ENCODE assay signal across 8 cellular contexts in the genomic region with DNA sequence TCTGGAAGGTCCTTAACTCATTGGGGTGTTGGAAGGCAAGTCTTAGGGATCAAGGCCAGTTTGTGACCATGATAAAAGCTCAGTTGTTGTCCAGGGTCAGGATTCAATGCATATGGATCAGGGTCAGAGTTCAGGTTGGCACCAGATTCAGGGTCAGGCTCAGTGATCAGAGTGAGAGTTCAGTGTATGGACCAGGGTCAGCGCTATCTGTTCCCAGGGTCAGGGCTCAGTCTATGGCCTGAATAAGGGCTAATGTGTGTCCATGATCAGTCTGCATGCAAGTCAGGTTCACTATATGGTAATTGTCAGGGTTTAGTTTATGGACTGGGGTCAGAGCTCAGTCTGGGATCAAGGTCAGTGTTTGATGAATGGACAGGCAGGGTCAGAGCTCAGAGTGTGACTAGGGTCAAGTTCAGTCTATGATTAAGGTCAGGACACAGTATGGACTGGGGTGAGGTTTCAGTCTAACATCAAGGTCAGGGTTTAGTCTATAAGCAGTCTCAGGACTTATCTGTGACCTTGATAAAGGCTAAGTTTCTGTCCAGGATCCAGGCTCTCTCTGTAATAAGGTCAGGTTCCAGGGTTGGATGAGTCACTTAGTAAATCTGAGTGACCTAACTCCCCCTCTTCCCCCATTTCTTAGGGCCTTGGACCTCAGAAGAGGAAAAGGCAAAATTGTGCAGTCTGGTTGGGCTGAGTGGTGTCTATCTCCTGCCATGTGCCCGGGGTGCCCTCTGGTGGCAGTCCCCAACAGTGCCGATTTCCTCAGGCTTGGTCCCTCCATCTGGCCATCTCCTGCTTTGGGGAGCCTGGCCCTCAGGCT. TPM values are rescaled to one million over a fixed set of nuclear protein-coding genes. Genes with fewer than 3 reads are reported as not detected.
DNase-seq lines count a peak whose midpoint lies in the region; TF ChIP-seq lines count a peak whose summit lies in the region.

No MANE protein-coding gene starts in this region.

- H3K36me3 ChIP-seq in Peyer's patch (no peaks in the 10 kb centered on the region), neutrophil (no peaks in the 10 kb centered on the region), testis (ENCODE audit: low read depth, missing control alignments) (no peaks in the 10 kb centered on the region)

- TF ChIP-seq CTCF in Peyer's patch (IDR thresholded peaks at IDR 0.05): peak; percentile 26 to 95 (median 84)
- TF ChIP-seq CTCF in fibroblast of the aortic adventitia (IDR thresholded peaks at IDR 0.05; ENCODE audit: insufficient read depth, low read length): peak; percentile 98
- peak; percentile 64 for TF ChIP-seq CTCF in neutrophil (IDR thresholded peaks at IDR 0.05)
- peak; percentile 77 to 88 (median 83) for TF ChIP-seq CTCF in testis (IDR thresholded peaks at IDR 0.05)

- H3K4me1 ChIP-seq in Peyer's patch (peaks cover 0 to 18% (median 0%) of the 10 kb centered on the region in 4 donors), neutrophil (ENCODE audit: control insufficient read depth in 1 of 2, insufficient read depth in 1 of 2, low read depth in 1 of 2, low read length in 1 of 2) (peaks cover 0 to 2% of the 10 kb centered on the region in 2 experiments), testis (peaks cover 4% of the 10 kb centered on the region)

- intact Hi-C loops in testis (cut with DNase I; ENCODE audit: low total_unique reads): loop anchor here (10.0 kb wide), 2 partner anchors 83 to 123 kb away; no protein-coding TSS in a partner anchor

- WGBS in testis, 2 donors: 56 to 63% methylated on average over 3 of the region's 3 CpGs

- peak overlapping the region in 2 of 4 donors; percentile 75 to 83 for H3K27ac ChIP-seq in Peyer's patch
- H3K27ac ChIP-seq in neutrophil: no peak overlapping the region
- no peak overlapping the region for H3K27ac ChIP-seq in testis

- no peak overlapping the region for H3K4me3 ChIP-seq in Peyer's patch
- H3K4me3 ChIP-seq in fibroblast of the aortic adventitia (ENCODE audit: low read depth, low read length): no peak overlapping the region
- no peak overlapping the region for H3K4me3 ChIP-seq in neutrophil (ENCODE audit: low read depth in 1 of 2, low read length in 1 of 2)
- no peak overlapping the region for H3K4me3 ChIP-seq in testis

- H3K27me3 ChIP-seq in Peyer's patch: no peaks in the 10 kb centered on the region
- peaks cover 100% of the 10 kb centered on the region for H3K27me3 ChIP-seq in neutrophil
- H3K27me3 ChIP-seq in testis: no peaks in the 10 kb centered on the region

- H3K9me3 ChIP-seq in Peyer's patch (no peaks in the 10 kb centered on the region), neutrophil (no peaks in the 10 kb centered on the region), testis (no peaks in the 10 kb centered on the region)

- peak; percentile 70 for DNase-seq in NCI-H510A treated with DMSO at 0.1 percent for 48 hours (lab: John Stamatoyannopoulos, UW)
- no peak for DNase-seq in NCI-H510A (lab: John Stamatoyannopoulos, UW)
- peak; percentile 90 for DNase-seq in HuH-7.5 (ENCODE audit: low spot score)
- DNase-seq in Peyer's patch: peak; percentile 57 to 91 (median 88)
- peak; percentile 41 for DNase-seq in activated T-helper 1 cell treated with Interleukin-2 at 50 U/mL for 16 hours (ENCODE audit: low read depth)
- peak; percentile 79 for DNase-seq in fibroblast of the aortic adventitia (ENCODE audit: low read depth)
- DNase-seq in testis: peak; percentile 90

- TF ChIP-seq POLR2A in Peyer's patch (IDR thresholded peaks at IDR 0.05): no peak
- TF ChIP-seq POLR2A in testis (IDR thresholded peaks at IDR 0.05): no peak

RNA-seq across cellular contexts. Expression of a gene that starts 23.8 kb away (rescaled TPM):
- total RNA-seq in Peyer's patch (not detected), fibroblast of the aortic adventitia (ENCODE audit: low replicate concordance) (not detected in 2 replicates), testis (under 1 TPM; 0.43 to 0.47 TPM)
- 4.0 TPM for polyA plus RNA-seq in testis (ENCODE audit: insufficient read depth, low read depth, low replicate concordance)

RNA-seq across cellular contexts. Expression of a gene that starts 38.0 kb away (rescaled TPM):
- total RNA-seq in Peyer's patch (not detected), fibroblast of the aortic adventitia (ENCODE audit: low replicate concordance) (not detected in 2 replicates), testis (1 to 10 TPM; 1.7 to 2.0 TPM)
- 1.1 TPM for polyA plus RNA-seq in testis (ENCODE audit: insufficient read depth, low read depth, low replicate concordance)
